In the genomic region with DNA sequence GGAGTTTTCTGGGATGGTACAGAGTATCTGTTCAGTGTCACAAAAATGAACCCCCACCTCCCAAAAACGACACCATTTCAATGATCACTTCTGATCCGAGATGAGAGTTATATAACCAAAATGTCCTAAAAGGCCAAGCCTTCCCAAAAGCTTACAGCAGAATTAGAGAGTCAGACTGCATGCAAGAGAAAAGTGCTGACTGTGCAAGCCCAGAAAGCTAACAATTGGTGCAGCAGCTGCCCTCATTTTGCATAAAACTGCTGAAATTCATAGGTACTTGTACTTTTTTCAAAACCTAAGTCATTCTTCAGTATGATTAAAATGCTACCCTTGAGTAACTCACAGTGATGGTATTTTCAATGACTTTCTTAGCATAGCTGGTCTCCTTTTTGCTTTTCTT, we compare ENCODE assay signal across 2 cellular contexts.
TF ChIP-seq lines count a peak whose summit lies in the region.

No MANE protein-coding gene starts in this region.

TF ChIP-seq in GM23338, 12 proteins besides CTCF, POLR2A, EP300 and RAD21 (continued from another document):
- TF ChIP-seq, protein P1, sequence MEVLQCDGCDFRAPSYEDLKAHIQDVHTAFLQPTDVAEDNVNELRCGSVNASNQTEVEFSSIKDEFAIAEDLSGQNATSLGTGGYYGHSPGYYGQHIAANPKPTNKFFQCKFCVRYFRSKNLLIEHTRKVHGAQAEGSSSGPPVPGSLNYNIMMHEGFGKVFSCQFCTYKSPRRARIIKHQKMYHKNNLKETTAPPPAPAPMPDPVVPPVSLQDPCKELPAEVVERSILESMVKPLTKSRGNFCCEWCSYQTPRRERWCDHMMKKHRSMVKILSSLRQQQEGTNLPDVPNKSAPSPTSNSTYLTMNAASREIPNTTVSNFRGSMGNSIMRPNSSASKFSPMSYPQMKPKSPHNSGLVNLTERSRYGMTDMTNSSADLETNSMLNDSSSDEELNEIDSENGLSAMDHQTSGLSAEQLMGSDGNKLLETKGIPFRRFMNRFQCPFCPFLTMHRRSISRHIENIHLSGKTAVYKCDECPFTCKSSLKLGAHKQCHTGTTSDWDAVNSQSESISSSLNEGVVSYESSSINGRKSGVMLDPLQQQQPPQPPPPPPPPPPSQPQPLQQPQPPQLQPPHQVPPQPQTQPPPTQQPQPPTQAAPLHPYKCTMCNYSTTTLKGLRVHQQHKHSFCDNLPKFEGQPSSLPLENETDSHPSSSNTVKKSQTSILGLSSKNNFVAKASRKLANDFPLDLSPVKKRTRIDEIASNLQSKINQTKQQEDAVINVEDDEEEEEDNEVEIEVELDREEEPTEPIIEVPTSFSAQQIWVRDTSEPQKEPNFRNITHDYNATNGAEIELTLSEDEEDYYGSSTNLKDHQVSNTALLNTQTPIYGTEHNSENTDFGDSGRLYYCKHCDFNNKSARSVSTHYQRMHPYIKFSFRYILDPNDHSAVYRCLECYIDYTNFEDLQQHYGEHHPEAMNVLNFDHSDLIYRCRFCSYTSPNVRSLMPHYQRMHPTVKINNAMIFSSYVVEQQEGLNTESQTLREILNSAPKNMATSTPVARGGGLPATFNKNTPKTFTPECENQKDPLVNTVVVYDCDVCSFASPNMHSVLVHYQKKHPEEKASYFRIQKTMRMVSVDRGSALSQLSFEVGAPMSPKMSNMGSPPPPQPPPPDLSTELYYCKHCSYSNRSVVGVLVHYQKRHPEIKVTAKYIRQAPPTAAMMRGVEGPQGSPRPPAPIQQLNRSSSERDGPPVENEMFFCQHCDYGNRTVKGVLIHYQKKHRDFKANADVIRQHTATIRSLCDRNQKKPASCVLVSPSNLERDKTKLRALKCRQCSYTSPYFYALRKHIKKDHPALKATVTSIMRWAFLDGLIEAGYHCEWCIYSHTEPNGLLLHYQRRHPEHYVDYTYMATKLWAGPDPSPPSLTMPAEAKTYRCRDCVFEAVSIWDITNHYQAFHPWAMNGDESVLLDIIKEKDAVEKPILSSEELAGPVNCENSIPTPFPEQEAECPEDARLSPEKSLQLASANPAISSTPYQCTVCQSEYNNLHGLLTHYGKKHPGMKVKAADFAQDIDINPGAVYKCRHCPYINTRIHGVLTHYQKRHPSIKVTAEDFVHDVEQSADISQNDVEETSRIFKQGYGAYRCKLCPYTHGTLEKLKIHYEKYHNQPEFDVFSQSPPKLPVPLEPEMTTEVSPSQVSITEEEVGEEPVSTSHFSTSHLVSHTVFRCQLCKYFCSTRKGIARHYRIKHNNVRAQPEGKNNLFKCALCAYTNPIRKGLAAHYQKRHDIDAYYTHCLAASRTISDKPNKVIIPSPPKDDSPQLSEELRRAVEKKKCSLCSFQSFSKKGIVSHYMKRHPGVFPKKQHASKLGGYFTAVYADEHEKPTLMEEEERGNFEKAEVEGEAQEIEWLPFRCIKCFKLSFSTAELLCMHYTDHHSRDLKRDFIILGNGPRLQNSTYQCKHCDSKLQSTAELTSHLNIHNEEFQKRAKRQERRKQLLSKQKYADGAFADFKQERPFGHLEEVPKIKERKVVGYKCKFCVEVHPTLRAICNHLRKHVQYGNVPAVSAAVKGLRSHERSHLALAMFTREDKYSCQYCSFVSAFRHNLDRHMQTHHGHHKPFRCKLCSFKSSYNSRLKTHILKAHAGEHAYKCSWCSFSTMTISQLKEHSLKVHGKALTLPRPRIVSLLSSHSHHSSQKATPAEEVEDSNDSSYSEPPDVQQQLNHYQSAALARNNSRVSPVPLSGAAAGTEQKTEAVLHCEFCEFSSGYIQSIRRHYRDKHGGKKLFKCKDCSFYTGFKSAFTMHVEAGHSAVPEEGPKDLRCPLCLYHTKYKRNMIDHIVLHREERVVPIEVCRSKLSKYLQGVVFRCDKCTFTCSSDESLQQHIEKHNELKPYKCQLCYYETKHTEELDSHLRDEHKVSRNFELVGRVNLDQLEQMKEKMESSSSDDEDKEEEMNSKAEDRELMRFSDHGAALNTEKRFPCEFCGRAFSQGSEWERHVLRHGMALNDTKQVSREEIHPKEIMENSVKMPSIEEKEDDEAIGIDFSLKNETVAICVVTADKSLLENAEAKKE (CRISPR knock-in tag; IDR thresholded peaks at IDR 0.05): no peak
- TF ChIP-seq CREB1 (CRISPR knock-in tag; IDR thresholded peaks at IDR 0.05; ENCODE audit: low read depth) (no peak), ZNF114 (CRISPR knock-in tag; IDR thresholded peaks at IDR 0.05) (no peak)
- TF ChIP-seq, protein P2, sequence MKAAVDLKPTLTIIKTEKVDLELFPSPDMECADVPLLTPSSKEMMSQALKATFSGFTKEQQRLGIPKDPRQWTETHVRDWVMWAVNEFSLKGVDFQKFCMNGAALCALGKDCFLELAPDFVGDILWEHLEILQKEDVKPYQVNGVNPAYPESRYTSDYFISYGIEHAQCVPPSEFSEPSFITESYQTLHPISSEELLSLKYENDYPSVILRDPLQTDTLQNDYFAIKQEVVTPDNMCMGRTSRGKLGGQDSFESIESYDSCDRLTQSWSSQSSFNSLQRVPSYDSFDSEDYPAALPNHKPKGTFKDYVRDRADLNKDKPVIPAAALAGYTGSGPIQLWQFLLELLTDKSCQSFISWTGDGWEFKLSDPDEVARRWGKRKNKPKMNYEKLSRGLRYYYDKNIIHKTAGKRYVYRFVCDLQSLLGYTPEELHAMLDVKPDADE (IDR thresholded peaks at IDR 0.05): no peak

TF ChIP-seq in K562, 482 proteins besides CTCF, POLR2A, EP300 and RAD21 (continued from another document):
- TF ChIP-seq, protein P3, sequence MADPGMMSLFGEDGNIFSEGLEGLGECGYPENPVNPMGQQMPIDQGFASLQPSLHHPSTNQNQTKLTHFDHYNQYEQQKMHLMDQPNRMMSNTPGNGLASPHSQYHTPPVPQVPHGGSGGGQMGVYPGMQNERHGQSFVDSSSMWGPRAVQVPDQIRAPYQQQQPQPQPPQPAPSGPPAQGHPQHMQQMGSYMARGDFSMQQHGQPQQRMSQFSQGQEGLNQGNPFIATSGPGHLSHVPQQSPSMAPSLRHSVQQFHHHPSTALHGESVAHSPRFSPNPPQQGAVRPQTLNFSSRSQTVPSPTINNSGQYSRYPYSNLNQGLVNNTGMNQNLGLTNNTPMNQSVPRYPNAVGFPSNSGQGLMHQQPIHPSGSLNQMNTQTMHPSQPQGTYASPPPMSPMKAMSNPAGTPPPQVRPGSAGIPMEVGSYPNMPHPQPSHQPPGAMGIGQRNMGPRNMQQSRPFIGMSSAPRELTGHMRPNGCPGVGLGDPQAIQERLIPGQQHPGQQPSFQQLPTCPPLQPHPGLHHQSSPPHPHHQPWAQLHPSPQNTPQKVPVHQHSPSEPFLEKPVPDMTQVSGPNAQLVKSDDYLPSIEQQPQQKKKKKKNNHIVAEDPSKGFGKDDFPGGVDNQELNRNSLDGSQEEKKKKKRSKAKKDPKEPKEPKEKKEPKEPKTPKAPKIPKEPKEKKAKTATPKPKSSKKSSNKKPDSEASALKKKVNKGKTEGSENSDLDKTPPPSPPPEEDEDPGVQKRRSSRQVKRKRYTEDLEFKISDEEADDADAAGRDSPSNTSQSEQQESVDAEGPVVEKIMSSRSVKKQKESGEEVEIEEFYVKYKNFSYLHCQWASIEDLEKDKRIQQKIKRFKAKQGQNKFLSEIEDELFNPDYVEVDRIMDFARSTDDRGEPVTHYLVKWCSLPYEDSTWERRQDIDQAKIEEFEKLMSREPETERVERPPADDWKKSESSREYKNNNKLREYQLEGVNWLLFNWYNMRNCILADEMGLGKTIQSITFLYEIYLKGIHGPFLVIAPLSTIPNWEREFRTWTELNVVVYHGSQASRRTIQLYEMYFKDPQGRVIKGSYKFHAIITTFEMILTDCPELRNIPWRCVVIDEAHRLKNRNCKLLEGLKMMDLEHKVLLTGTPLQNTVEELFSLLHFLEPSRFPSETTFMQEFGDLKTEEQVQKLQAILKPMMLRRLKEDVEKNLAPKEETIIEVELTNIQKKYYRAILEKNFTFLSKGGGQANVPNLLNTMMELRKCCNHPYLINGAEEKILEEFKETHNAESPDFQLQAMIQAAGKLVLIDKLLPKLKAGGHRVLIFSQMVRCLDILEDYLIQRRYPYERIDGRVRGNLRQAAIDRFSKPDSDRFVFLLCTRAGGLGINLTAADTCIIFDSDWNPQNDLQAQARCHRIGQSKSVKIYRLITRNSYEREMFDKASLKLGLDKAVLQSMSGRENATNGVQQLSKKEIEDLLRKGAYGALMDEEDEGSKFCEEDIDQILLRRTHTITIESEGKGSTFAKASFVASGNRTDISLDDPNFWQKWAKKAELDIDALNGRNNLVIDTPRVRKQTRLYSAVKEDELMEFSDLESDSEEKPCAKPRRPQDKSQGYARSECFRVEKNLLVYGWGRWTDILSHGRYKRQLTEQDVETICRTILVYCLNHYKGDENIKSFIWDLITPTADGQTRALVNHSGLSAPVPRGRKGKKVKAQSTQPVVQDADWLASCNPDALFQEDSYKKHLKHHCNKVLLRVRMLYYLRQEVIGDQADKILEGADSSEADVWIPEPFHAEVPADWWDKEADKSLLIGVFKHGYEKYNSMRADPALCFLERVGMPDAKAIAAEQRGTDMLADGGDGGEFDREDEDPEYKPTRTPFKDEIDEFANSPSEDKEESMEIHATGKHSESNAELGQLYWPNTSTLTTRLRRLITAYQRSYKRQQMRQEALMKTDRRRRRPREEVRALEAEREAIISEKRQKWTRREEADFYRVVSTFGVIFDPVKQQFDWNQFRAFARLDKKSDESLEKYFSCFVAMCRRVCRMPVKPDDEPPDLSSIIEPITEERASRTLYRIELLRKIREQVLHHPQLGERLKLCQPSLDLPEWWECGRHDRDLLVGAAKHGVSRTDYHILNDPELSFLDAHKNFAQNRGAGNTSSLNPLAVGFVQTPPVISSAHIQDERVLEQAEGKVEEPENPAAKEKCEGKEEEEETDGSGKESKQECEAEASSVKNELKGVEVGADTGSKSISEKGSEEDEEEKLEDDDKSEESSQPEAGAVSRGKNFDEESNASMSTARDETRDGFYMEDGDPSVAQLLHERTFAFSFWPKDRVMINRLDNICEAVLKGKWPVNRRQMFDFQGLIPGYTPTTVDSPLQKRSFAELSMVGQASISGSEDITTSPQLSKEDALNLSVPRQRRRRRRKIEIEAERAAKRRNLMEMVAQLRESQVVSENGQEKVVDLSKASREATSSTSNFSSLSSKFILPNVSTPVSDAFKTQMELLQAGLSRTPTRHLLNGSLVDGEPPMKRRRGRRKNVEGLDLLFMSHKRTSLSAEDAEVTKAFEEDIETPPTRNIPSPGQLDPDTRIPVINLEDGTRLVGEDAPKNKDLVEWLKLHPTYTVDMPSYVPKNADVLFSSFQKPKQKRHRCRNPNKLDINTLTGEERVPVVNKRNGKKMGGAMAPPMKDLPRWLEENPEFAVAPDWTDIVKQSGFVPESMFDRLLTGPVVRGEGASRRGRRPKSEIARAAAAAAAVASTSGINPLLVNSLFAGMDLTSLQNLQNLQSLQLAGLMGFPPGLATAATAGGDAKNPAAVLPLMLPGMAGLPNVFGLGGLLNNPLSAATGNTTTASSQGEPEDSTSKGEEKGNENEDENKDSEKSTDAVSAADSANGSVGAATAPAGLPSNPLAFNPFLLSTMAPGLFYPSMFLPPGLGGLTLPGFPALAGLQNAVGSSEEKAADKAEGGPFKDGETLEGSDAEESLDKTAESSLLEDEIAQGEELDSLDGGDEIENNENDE (IDR thresholded peaks at IDR 0.05; ENCODE audit: low read depth, low read length): no peak
- peak; percentile 9; the same call in 1 of the 2 replicates for TF ChIP-seq C11orf30 (IDR thresholded peaks at IDR 0.05; ENCODE audit: low read depth)
- no peak for TF ChIP-seq RBM22 (IDR thresholded peaks at IDR 0.05; ENCODE audit: low read depth, low read length, poor library complexity, severe bottlenecking)
- no peak for TF ChIP-seq ZNF41 (CRISPR knock-in tag; conservative IDR thresholded peaks at IDR 0.05)
- no peak for TF ChIP-seq RUNX1 (IDR thresholded peaks at IDR 0.05; ENCODE audit: low read depth)
- TF ChIP-seq SRSF3 (IDR thresholded peaks at IDR 0.05; ENCODE audit: insufficient read depth, low read length): no peak
- no peak for TF ChIP-seq RAD51 (IDR thresholded peaks at IDR 0.05; ENCODE audit: borderline replicate concordance, low read depth)
